11 cellular contexts compared by ENCODE assay signal in the genomic region with DNA sequence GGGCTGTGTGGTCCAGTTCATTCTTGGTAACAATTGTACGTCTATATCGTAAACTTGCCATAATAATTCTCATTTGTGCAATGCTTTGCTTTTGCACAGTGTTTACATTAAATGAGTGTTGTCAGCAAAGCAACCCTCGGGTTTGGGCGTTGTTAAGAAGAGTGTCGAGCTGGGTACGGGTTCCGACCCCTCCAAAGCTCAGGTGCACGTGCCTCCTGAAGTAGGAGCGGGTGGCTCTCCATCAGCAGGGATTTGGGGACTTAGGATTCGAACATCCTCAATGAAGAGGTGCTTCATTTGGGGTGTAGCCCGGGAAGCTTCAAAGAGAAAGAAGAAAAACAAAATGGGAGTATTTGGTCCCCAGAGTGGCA. TPM values are rescaled to one million over a fixed set of nuclear protein-coding genes. Genes with fewer than 3 reads are reported as not detected.
DNase-seq lines count a peak whose midpoint lies in the region; ATAC-seq and TF ChIP-seq lines count a peak whose summit lies in the region.
"Had no signal": no experiment of that assay in that cellular context is flagged by ENCODE, and none has a peak within 500 bp of the region (broad histone marks: within the 10 kb centered on the region; RNA-seq: fewer than 3 reads in every experiment).

No MANE protein-coding gene starts in this region.

- H3K9me3 Mint-ChIP-seq in GM23338 (peaks cover 71% of the 10 kb centered on the region), T-cell (no peaks in the 10 kb centered on the region)

- in situ Hi-C loops in KBM-7 (cut with MboI; ENCODE audit: low pct_unique_long_range_greater_than_20kb, low sequenced_read_pairs) = no loop called here

- peak overlapping the region; percentile 77 for H3K4me3 ChIP-seq in GM23338
- peak overlapping the region; percentile 47 for H3K4me3 ChIP-seq in psoas muscle

- no peak for TF ChIP-seq CTCF in GM23338 (conservative IDR thresholded peaks at IDR 0.05; ENCODE audit: low read depth in 2 of 2)
- no peak for TF ChIP-seq CTCF in psoas muscle (IDR thresholded peaks at IDR 0.05)

- peaks cover 16% of the 10 kb centered on the region for H3K27me3 Mint-ChIP-seq in GM23338 (ENCODE audit: insufficient read depth, low read depth, poor library complexity)
- peaks cover 41 to 53% of the 10 kb centered on the region in 2 donors for H3K27me3 Mint-ChIP-seq in T-cell

- no peaks in the 10 kb centered on the region for H3F3A ChIP-seq in GM23338 (replicated peaks; ENCODE audit: low read depth)

- H3K9me3 ChIP-seq in psoas muscle = no peaks in the 10 kb centered on the region

- peaks cover 6% of the 10 kb centered on the region; the same call in 2 of the 3 replicates for H3K36me3 Mint-ChIP-seq in GM23338 (ENCODE audit: low read depth)
- H3K36me3 Mint-ChIP-seq in T-cell = no peaks in the 10 kb centered on the region

- peak; percentile 31 for DNase-seq in GM23338 (ENCODE audit: low spot score)
- DNase-seq in T-cell = no peak
- DNase-seq in glomerular visceral epithelial cell (ENCODE audit: extremely low spot score) = peak; percentile 6
- DNase-seq in psoas muscle = no peak
- no peak for DNase-seq in KBM-7
- DNase-seq in hippocampal formation (lab: John Stamatoyannopoulos, UW) = no peak
- DNase-seq in EL = no peak
- no peak for DNase-seq in activated CD8-positive, alpha-beta memory T cell treated with anti-CD3 and anti-CD28 coated beads for 24 hours
- DNase-seq: activated CD4-positive, CD25-positive, alpha-beta regulatory T cell; effector CD4-positive, alpha-beta T cell had no signal

- 25 to 37% (median 33%) methylated on average over 11 of the region's 11 CpGs for WGBS in psoas muscle, 3 donors

- H3K9me2 ChIP-seq in GM23338 (ENCODE audit: insufficient read depth) = no peaks in the 10 kb centered on the region

- H3K4me3 Mint-ChIP-seq in GM23338 = peak overlapping the region; percentile 73
- H3K4me3 Mint-ChIP-seq in T-cell = peak overlapping the region; percentile 59 to 86 (median 67)

- H3K4me1 Mint-ChIP-seq in GM23338 (peaks cover 4% of the 10 kb centered on the region; the same call in 2 of the 3 replicates), T-cell (peaks cover 9 to 11% (median 10%) of the 10 kb centered on the region in 3 donors)

- H3K36me3 ChIP-seq in GM23338 (ENCODE audit: insufficient read depth) (0 out of 2 replicates have a peak, but pooled peaks cover 2% of the 10 kb centered on the region), psoas muscle (ENCODE audit: insufficient read depth in 1 of 2, low read depth in 1 of 2) (no peaks in the 10 kb centered on the region)

- H3K27ac ChIP-seq in GM23338 (ENCODE audit: low read depth) (no peak overlapping the region), psoas muscle (no peak overlapping the region)

- H3K79me2 ChIP-seq in GM23338 (replicated peaks; ENCODE audit: insufficient read depth) = no peaks in the 10 kb centered on the region

- H3K27me3 ChIP-seq in GM23338 (ENCODE audit: insufficient read depth) (peaks cover 18% of the 10 kb centered on the region), psoas muscle (ENCODE audit: insufficient read depth in 3 of 3, low read length in 2 of 3) (peaks cover 0 to 31% (median 12%) of the 10 kb centered on the region in 3 donors)

- peak overlapping the region; percentile 95 for H2AFZ ChIP-seq in GM23338

- H3K27ac Mint-ChIP-seq in GM23338 (no peak overlapping the region), T-cell (peak overlapping the region in 1 of 2 donors; percentile 46)

- CTCF ChIA-PET in T-cell (lab: Charles Lee) = no interaction called here

- H3K4me2 ChIP-seq in GM23338 = peak overlapping the region; percentile 85

- H4K20me1 ChIP-seq in GM23338 (replicated peaks; ENCODE audit: insufficient read depth) = no peaks in the 10 kb centered on the region

- H3K4me1 ChIP-seq in GM23338 (ENCODE audit: insufficient read depth) (peaks cover 6% of the 10 kb centered on the region; the same call in 1 of the 2 replicates), psoas muscle (no peaks in the 10 kb centered on the region)

- intact Hi-C loops in psoas muscle (cut with DNase I) = no loop called here

- POLR2A ChIA-PET in T-cell (lab: Charles Lee) = no interaction called here

- ATAC-seq in GM23338 = no peak
- ATAC-seq in T-cell (replicated peaks in 1 of 4) = no peak
- ATAC-seq in psoas muscle = no peak

TF ChIP-seq in GM23338, 12 proteins besides CTCF, POLR2A, EP300 and RAD21 (continues in another document):
- no peak for TF ChIP-seq ZNF114 (CRISPR knock-in tag; IDR thresholded peaks at IDR 0.05)
- TF ChIP-seq NANOG (IDR thresholded peaks at IDR 0.05; ENCODE audit: borderline replicate concordance) = no peak
- TF ChIP-seq POLR2AphosphoS5 (IDR thresholded peaks at IDR 0.05; ENCODE audit: low read depth) = no peak
- TF ChIP-seq EZH2phosphoT487 (IDR thresholded peaks at IDR 0.05; ENCODE audit: unreplicated experiment) = no peak
- no peak for TF ChIP-seq STAT1 (IDR thresholded peaks at IDR 0.05; ENCODE audit: unreplicated experiment)
- no peak for TF ChIP-seq CREB1 (CRISPR knock-in tag; IDR thresholded peaks at IDR 0.05; ENCODE audit: low read depth)
- TF ChIP-seq, protein P1, sequence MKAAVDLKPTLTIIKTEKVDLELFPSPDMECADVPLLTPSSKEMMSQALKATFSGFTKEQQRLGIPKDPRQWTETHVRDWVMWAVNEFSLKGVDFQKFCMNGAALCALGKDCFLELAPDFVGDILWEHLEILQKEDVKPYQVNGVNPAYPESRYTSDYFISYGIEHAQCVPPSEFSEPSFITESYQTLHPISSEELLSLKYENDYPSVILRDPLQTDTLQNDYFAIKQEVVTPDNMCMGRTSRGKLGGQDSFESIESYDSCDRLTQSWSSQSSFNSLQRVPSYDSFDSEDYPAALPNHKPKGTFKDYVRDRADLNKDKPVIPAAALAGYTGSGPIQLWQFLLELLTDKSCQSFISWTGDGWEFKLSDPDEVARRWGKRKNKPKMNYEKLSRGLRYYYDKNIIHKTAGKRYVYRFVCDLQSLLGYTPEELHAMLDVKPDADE (IDR thresholded peaks at IDR 0.05) = no peak
- no peak for TF ChIP-seq ZNF331 (CRISPR knock-in tag; IDR thresholded peaks at IDR 0.05; ENCODE audit: low read depth)
- no peak for TF ChIP-seq JUNB (IDR thresholded peaks at IDR 0.05; ENCODE audit: unreplicated experiment)

RNA-seq across cellular contexts. Expression of a gene that starts 1.0 kb away (rescaled TPM):
- total RNA-seq in GM23338 (2014; rRNA removed; shearing (Covaris generic)) = 3.4 and 4.3 TPM in 2 replicates
- polyA plus RNA-seq in GM23338 (2016; fragmentation: Nextera tagmentation; extraction: Ambion mirVana) (1.6 and 2.4 TPM in 2 replicates), psoas muscle (under 1 TPM in 2 of 3 donors, not detected in 1; 0.04 to 0.08 TPM)
- total RNA-seq in T-cell (under 1 TPM; 0.21 to 0.65 (median 0.46) TPM), psoas muscle (1 to 10 TPM in 1 of 4 donors, under 1 TPM in 3; 0.06 to 2.4 (median 0.46) TPM)

RNA-seq across cellular contexts. Expression of a gene that starts 16.3 kb away (rescaled TPM):
- total RNA-seq in GM23338 (2014; rRNA removed; shearing (Covaris generic)) = not detected in 2 replicates
- polyA plus RNA-seq in GM23338 (2016; fragmentation: Nextera tagmentation; extraction: Ambion mirVana) (not detected in 2 replicates), psoas muscle (not detected)
- total RNA-seq in T-cell (not detected), psoas muscle (not detected)
- total RNA-seq: lower leg skin had no signal

RNA-seq across cellular contexts. Expression of a gene that starts 34.1 kb away (rescaled TPM):
- total RNA-seq in GM23338 (2014; rRNA removed; shearing (Covaris generic)) = not detected in 2 replicates
- polyA plus RNA-seq in GM23338 (2016; fragmentation: Nextera tagmentation; extraction: Ambion mirVana) (0.21 and 0.34 TPM in 2 replicates), psoas muscle (not detected)
- total RNA-seq in T-cell (not detected), psoas muscle (not detected)
- total RNA-seq: lower leg skin had no signal

RNA-seq across cellular contexts. Expression of a gene that starts 37.4 kb away (rescaled TPM):
- 0.45 and 1.9 TPM in 2 replicates for total RNA-seq in GM23338 (2014; rRNA removed; shearing (Covaris generic))
- polyA plus RNA-seq in GM23338 (2016; fragmentation: Nextera tagmentation; extraction: Ambion mirVana) = 0.31 TPM in 1 of 2 replicates, not detected in the other
- total RNA-seq in T-cell = not detected
- total RNA-seq in psoas muscle = under 1 TPM in 2 of 4 donors, not detected in 2; 0.24 to 0.57 TPM
- polyA plus RNA-seq in psoas muscle = under 1 TPM in 1 of 3 donors, not detected in 2; 0.07 TPM

Comparison
In these comparisons a context has a peak if more than half of its experiments do, and no peak if none do; other contexts are left out.
1. DNase-seq: peak in GM23338 (single experiment) and glomerular visceral epithelial cell (single experiment); none in T-cell (0 of 34), psoas muscle (0 of 2), KBM-7 (single experiment), hippocampal formation (0 of 2), EL (single experiment) and activated CD8-positive, alpha-beta memory T cell treated with anti-CD3 and anti-CD28 coated beads for 24 hours (single experiment).